ENCODE assay signal across 8 cellular contexts in the genomic region with DNA sequence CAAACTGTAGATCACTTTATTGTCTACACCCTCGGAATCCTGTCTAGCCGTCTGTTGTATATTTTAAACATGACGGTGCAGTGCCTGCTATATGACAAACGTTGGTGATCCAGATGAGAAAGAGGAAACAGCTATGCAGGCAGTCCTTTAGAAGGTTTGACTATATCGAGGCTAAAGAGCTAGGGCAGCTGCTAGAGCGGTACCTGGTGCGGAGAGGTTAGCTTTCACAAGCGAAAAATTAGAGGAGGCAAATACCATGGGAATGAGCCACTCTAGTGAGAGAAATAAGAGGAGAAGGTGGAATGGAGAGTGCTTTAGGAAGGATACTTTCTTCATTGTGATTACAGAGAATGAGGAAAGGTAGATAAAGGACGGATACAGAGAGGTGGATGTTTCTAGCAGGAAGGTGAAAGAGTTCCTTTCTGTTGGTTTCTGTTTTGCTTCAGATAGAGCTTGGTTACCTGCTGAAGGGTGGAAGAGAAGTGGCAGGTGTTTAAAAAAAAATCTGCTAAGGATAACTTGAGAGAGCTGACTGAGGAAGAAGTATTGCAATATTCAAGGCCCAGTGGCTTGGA. TPM values are rescaled to one million over a fixed set of nuclear protein-coding genes. Genes with fewer than 3 reads are reported as not detected.
DNase-seq lines count a peak whose midpoint lies in the region; ATAC-seq and TF ChIP-seq lines count a peak whose summit lies in the region.

No MANE protein-coding gene starts in this region.

- no peaks in the 10 kb centered on the region for H3K27me3 ChIP-seq in CD4-positive, alpha-beta T cell (ENCODE audit: control insufficient read depth, insufficient read depth, low read length)
- no peaks in the 10 kb centered on the region for H3K27me3 ChIP-seq in GM23248 (replicated peaks; ENCODE audit: insufficient read depth)
- H3K27me3 ChIP-seq in ectodermal cell (ENCODE audit: control insufficient read depth, insufficient read depth, low read length, poor library complexity, severe bottlenecking), result no peaks in the 10 kb centered on the region
- no peaks in the 10 kb centered on the region for H3K27me3 ChIP-seq in naive thymus-derived CD4-positive, alpha-beta T cell (ENCODE audit: control insufficient read depth in 2 of 2, insufficient read depth in 2 of 2, low read length in 2 of 2)

- no peaks in the 10 kb centered on the region for H3K9me2 ChIP-seq in GM23248 (ENCODE audit: insufficient read depth)

- peaks cover 28% of the 10 kb centered on the region for H3K79me2 ChIP-seq in GM23248 (ENCODE audit: insufficient read depth)

- peaks cover 26% of the 10 kb centered on the region for H3K36me3 Mint-ChIP-seq in CD4-positive, alpha-beta T cell (ENCODE audit: low read depth)
- peaks cover 0 to 10% (median 4%) of the 10 kb centered on the region in 5 donors for H3K36me3 Mint-ChIP-seq in naive thymus-derived CD4-positive, alpha-beta T cell

- peak overlapping the region; percentile 94 for H3K27ac Mint-ChIP-seq in CD4-positive, alpha-beta T cell
- H3K27ac Mint-ChIP-seq in naive thymus-derived CD4-positive, alpha-beta T cell, result peak overlapping the region; percentile 90 to 99 (median 97)

- H3K27me3 Mint-ChIP-seq in CD4-positive, alpha-beta T cell, result no peaks in the 10 kb centered on the region
- no peaks in the 10 kb centered on the region for H3K27me3 Mint-ChIP-seq in naive thymus-derived CD4-positive, alpha-beta T cell

- DNase-seq in CD4-positive, alpha-beta T cell, result peak in 4 of 10 experiments; percentile 2 to 11 (median 8)
- peak; percentile 62 for DNase-seq in GM23248
- peak; percentile 68 for DNase-seq in RPMI8226
- peak in 7 of 9 donors; percentile 25 to 60 (median 55) for DNase-seq in naive thymus-derived CD4-positive, alpha-beta T cell
- no peak for DNase-seq in NCI-H146 (lab: John Stamatoyannopoulos, UW)
- no peak for DNase-seq in middle frontal gyrus (ENCODE audit: extremely low spot score, low spot score)

- ATAC-seq in CD4-positive, alpha-beta T cell (ENCODE audit: poor library complexity), result peak; percentile 33
- peak; percentile 20 for ATAC-seq in naive thymus-derived CD4-positive, alpha-beta T cell
- no peak for ATAC-seq in GM18861 (IDR thresholded peaks at IDR 0.05; ENCODE audit: unreplicated experiment)

- intact Hi-C loops in CD4-positive, alpha-beta T cell (cut with DNase I, micrococcal nuclease), result loop anchor here (2.0 to 10.0 kb wide), 6 partner anchors 364 to 1312 kb away; a partner anchor contains a TSS
- intact Hi-C loops in naive thymus-derived CD4-positive, alpha-beta T cell (cut with micrococcal nuclease), result loop anchor here (1.0 to 5.0 kb wide), 4 partner anchors 365 to 1306 kb away; a partner anchor contains a TSS

- POLR2A ChIA-PET in CD4-positive, alpha-beta T cell (lab: Charles Lee), result interaction anchor here (0.7 to 2.9 kb wide), 22 partner anchors 9 to 1539 kb away, joined by 3 to 59 read pairs (median 5); a partner anchor contains a TSS
- POLR2A ChIA-PET in naive thymus-derived CD4-positive, alpha-beta T cell (lab: Charles Lee), result interaction anchor here (0.6 to 3.0 kb wide), 10 partner anchors 8 to 1476 kb away, joined by 3 to 42 read pairs (median 4); a partner anchor contains a TSS

- no peaks in the 10 kb centered on the region for H3K9me3 Mint-ChIP-seq in CD4-positive, alpha-beta T cell
- H3K9me3 Mint-ChIP-seq in naive thymus-derived CD4-positive, alpha-beta T cell, result peaks cover 0 to 4% (median 0%) of the 10 kb centered on the region in 11 donors

- H3K4me2 ChIP-seq in GM23248 (ENCODE audit: unreplicated experiment), result peak overlapping the region; percentile 92

- peak overlapping the region; percentile 90 for H3K4me3 Mint-ChIP-seq in CD4-positive, alpha-beta T cell
- H3K4me3 Mint-ChIP-seq in naive thymus-derived CD4-positive, alpha-beta T cell, result peak overlapping the region; percentile 80 to 99 (median 91)

- in situ Hi-C loops in GM23248 (cut with MboI), result no loop called here

- peaks cover 43% of the 10 kb centered on the region for H3K4me1 Mint-ChIP-seq in CD4-positive, alpha-beta T cell (ENCODE audit: low read depth)
- H3K4me1 Mint-ChIP-seq in naive thymus-derived CD4-positive, alpha-beta T cell, result peaks cover 18 to 51% (median 44%) of the 10 kb centered on the region in 7 donors

- no peak for TF ChIP-seq CTCF in CD4-positive, alpha-beta T cell (IDR thresholded peaks at IDR 0.05)

- H3K9ac ChIP-seq in GM23248, result peak overlapping the region; percentile 87

- no peaks in the 10 kb centered on the region for H3K9me3 ChIP-seq in CD4-positive, alpha-beta T cell (ENCODE audit: control insufficient read depth, low read length)
- H3K9me3 ChIP-seq in GM23248 (ENCODE audit: low read depth), result no peaks in the 10 kb centered on the region
- H3K9me3 ChIP-seq in ectodermal cell (ENCODE audit: control insufficient read depth, low read length), result no peaks in the 10 kb centered on the region
- H3K9me3 ChIP-seq in naive thymus-derived CD4-positive, alpha-beta T cell (ENCODE audit: control insufficient read depth in 2 of 3, low read length in 3 of 3), result no peaks in the 10 kb centered on the region

- peak overlapping the region; percentile 78 for H3K4me3 ChIP-seq in GM23248
- peak overlapping the region; percentile 82 for H3K4me3 ChIP-seq in ectodermal cell (ENCODE audit: insufficient read depth, low read depth, low read length)
- H3K4me3 ChIP-seq in naive thymus-derived CD4-positive, alpha-beta T cell (ENCODE audit: low read length), result peak overlapping the region; percentile 90

- peaks cover 22% of the 10 kb centered on the region for H3K4me1 ChIP-seq in GM23248 (ENCODE audit: insufficient read depth)
- H3K4me1 ChIP-seq in ectodermal cell (ENCODE audit: control insufficient read depth, insufficient read depth, low read length), result peaks cover 6% of the 10 kb centered on the region
- peaks cover 8 to 17% of the 10 kb centered on the region in 2 donors for H3K4me1 ChIP-seq in naive thymus-derived CD4-positive, alpha-beta T cell (ENCODE audit: control insufficient read depth in 2 of 2, insufficient read depth in 2 of 2, low read length in 2 of 2)

- H3K27ac ChIP-seq in CD4-positive, alpha-beta T cell (ENCODE audit: low read depth, low read length), result peak overlapping the region; percentile 98
- H3K27ac ChIP-seq in GM23248 (peak overlapping the region; percentile 81), ectodermal cell (ENCODE audit: insufficient read depth, low read depth, low read length, poor library complexity, severe bottlenecking) (peak overlapping the region; percentile 84)
- peak overlapping the region; percentile 88 for H3K27ac ChIP-seq in naive thymus-derived CD4-positive, alpha-beta T cell (ENCODE audit: low read depth, low read length)

- no peaks in the 10 kb centered on the region for H4K20me1 ChIP-seq in GM23248 (ENCODE audit: insufficient read depth)

- peak overlapping the region; percentile 91 for H2AFZ ChIP-seq in GM23248

- CTCF ChIA-PET in CD4-positive, alpha-beta T cell (lab: Charles Lee), result interaction anchor here (0.8 kb wide), 1 partner anchor 124 kb away, joined by 3 read pairs; no protein-coding TSS in a partner anchor
- CTCF ChIA-PET in naive thymus-derived CD4-positive, alpha-beta T cell (lab: Charles Lee), result no interaction called here

- H3K36me3 ChIP-seq in GM23248 (ENCODE audit: low read depth) (no peaks in the 10 kb centered on the region), ectodermal cell (ENCODE audit: control insufficient read depth, insufficient read depth, low read length) (no peaks in the 10 kb centered on the region)
- peaks cover 0 to 5% (median 0%) of the 10 kb centered on the region in 3 experiments for H3K36me3 ChIP-seq in naive thymus-derived CD4-positive, alpha-beta T cell (ENCODE audit: control insufficient read depth in 2 of 3, insufficient read depth in 3 of 3, low read length in 3 of 3)

- WGBS in GM23248 (ENCODE audit: low coverage in 1 of 2, low lambda C conversion rate in 2 of 2, missing lambda C conversion rate in 2 of 2), 2 experiments, result 27 to 33% methylated on average over 9 of the region's 9 CpGs
- 55 to 58% methylated on average over 9 of the region's 9 CpGs for WGBS in ectodermal cell, 2 experiments

- peaks cover 13% of the 10 kb centered on the region for H3F3A ChIP-seq in GM23248 (ENCODE audit: insufficient read depth)

RNA-seq across cellular contexts. Expression of a gene that starts 1.0 kb away (rescaled TPM):
- 10 to 100 TPM; 17.9 to 21.1 TPM for total RNA-seq in CD4-positive, alpha-beta T cell
- total RNA-seq in GM23248 (2014; rRNA removed; shearing (Covaris generic)), result 13.1 and 15.7 TPM in 2 replicates
- 1.8 and 1.9 TPM in 2 replicates for polyA plus RNA-seq in GM23248 (2016; fragmentation: Nextera tagmentation; extraction: Ambion mirVana)
- polyA plus RNA-seq in ectodermal cell (2013, experiment 1 of 4), result 5.4 TPM
- polyA plus RNA-seq in ectodermal cell (2013, experiment 2 of 4), result 6.1 TPM
- polyA plus RNA-seq in ectodermal cell (2013, experiment 3 of 4), result 4.4 TPM
- 7.6 TPM for polyA plus RNA-seq in ectodermal cell (2013, experiment 4 of 4)
- total RNA-seq in naive thymus-derived CD4-positive, alpha-beta T cell, result 10 to 100 TPM; 14.2 to 28.4 (median 21.7) TPM
- polyA plus RNA-seq in naive thymus-derived CD4-positive, alpha-beta T cell, result 1 to 10 TPM; 4.4 to 4.8 TPM

Comparison
In these comparisons a context has a peak if more than half of its experiments do, and no peak if none do; other contexts are left out.
1. DNase-seq: peak in GM23248 (single experiment), RPMI8226 (single experiment) and naive thymus-derived CD4-positive, alpha-beta T cell (7 of 9); none in NCI-H146 (single experiment) and middle frontal gyrus (single experiment).
2. Peak in every context shown above with its lines, with median percentiles within 50 percentile points of each other: H3K27ac ChIP-seq and H3K4me3 ChIP-seq.